ENCODE assay signal across 1 cellular context in the genomic region with DNA sequence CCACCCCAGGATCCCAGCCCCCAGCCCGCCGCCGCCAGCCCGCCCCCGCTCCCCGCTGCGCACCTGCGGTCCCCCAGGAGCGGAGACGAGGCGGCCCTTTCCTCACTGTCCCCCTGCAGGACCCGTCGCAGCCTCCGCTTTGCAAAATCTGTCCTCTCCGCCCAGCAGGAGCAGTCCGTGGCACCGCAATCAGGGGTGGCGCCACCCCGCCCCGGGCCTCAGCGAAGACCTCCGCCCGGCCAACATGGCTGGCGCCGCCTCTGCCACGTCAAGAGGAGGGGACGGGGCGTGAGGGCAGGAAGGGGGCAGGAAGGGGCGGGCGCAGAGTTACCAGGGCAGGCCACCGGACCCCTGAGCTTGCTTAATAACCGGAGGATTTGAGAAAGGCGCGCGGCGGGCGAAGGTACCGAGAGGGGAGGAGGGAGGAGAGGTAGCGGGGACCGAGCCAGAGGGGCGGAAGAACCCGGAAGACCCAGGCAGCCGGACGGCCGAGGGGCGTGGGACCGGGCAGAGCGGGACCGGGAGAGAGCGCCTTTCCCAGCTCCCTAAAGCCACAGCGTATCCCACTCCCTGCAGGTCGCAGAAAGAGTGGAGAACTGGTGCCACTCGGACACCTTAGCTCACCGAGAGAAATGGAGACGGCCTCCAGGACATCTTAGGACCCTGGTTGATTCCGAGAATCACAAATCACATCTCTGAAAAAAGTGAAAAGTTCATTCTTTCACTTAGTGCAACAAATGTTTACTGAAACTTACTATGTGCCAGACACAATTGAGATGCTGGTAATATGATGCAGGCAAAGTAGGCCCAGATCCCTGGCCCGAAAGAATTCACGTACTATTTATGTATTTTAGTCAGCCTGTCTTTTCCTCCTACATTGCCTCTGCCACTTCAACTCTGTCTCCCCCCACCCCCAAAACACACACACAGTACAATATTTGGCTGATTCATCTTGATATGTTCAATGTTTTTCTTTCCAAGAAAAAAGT.
A peak's percentile ranks its signal among the peaks of the same experiment; 100 is the strongest.
TF ChIP-seq lines count a peak whose summit lies in the region.

A gene (minus strand): TSS at position 267 of the 989 bp plus-strand sequence. CDS start 7,117 bp downstream, outside the sequence.

TF ChIP-seq in K562, 482 proteins besides CTCF, POLR2A, EP300 and RAD21 (continues in another document):
- TF ChIP-seq, protein P1, sequence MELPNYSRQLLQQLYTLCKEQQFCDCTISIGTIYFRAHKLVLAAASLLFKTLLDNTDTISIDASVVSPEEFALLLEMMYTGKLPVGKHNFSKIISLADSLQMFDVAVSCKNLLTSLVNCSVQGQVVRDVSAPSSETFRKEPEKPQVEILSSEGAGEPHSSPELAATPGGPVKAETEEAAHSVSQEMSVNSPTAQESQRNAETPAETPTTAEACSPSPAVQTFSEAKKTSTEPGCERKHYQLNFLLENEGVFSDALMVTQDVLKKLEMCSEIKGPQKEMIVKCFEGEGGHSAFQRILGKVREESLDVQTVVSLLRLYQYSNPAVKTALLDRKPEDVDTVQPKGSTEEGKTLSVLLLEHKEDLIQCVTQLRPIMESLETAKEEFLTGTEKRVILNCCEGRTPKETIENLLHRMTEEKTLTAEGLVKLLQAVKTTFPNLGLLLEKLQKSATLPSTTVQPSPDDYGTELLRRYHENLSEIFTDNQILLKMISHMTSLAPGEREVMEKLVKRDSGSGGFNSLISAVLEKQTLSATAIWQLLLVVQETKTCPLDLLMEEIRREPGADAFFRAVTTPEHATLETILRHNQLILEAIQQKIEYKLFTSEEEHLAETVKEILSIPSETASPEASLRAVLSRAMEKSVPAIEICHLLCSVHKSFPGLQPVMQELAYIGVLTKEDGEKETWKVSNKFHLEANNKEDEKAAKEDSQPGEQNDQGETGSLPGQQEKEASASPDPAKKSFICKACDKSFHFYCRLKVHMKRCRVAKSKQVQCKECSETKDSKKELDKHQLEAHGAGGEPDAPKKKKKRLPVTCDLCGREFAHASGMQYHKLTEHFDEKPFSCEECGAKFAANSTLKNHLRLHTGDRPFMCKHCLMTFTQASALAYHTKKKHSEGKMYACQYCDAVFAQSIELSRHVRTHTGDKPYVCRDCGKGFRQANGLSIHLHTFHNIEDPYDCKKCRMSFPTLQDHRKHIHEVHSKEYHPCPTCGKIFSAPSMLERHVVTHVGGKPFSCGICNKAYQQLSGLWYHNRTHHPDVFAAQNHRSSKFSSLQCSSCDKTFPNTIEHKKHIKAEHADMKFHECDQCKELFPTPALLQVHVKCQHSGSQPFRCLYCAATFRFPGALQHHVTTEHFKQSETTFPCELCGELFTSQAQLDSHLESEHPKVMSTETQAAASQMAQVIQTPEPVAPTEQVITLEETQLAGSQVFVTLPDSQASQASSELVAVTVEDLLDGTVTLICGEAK (IDR thresholded peaks at IDR 0.05) = peak; percentile 85
- TF ChIP-seq, protein P1 (CRISPR knock-in tag; IDR thresholded peaks at IDR 0.05) = no peak
- TF ChIP-seq HEY1 (CRISPR knock-in tag; IDR thresholded peaks at IDR 0.05; ENCODE audit: borderline replicate concordance) (no peak), SP2 (IDR thresholded peaks at IDR 0.05; ENCODE audit: extremely low read depth, low read depth, low read length, poor library complexity, severe bottlenecking) (no peak), ETV1 (tag; conservative IDR thresholded peaks at IDR 0.05; ENCODE audit: low read depth) (peak; percentile 52; the same call in 1 of the 2 replicates), POLR2AphosphoS5 (IDR thresholded peaks at IDR 0.05; ENCODE audit: control insufficient read depth, insufficient read depth, low read depth, low read length) (peak; percentile 43; the same call in 1 of the 2 replicates), EP400 (IDR thresholded peaks at IDR 0.05) (peak; percentile 96), KLF6 (CRISPR knock-in tag; IDR thresholded peaks at IDR 0.05; ENCODE audit: borderline replicate concordance) (peak; percentile 33; the same call in 1 of the 2 replicates), GABPA (tag; conservative IDR thresholded peaks at IDR 0.05; ENCODE audit: low read depth) (peak; percentile 82), EZH2 (IDR thresholded peaks at IDR 0.05; ENCODE audit: borderline replicate concordance, low read depth, low read length) (no peak), ELF1 (tag; IDR thresholded peaks at IDR 0.05) (peak; percentile 69; the same call in 1 of the 2 replicates), ZFX (CRISPR knock-in tag; IDR thresholded peaks at IDR 0.05) (peak; percentile 88), SMAD3 (CRISPR knock-in tag; conservative IDR thresholded peaks at IDR 0.05) (no peak), TAF9B (IDR thresholded peaks at IDR 0.05; ENCODE audit: partially characterized antibody) (peak; percentile 68), PHF20 (IDR thresholded peaks at IDR 0.05; ENCODE audit: partially characterized antibody) (peak; percentile 76), HDAC1 (IDR thresholded peaks at IDR 0.05) (peak in 1 of 2 experiments; percentile 57; a peak in 1 of 4 replicates)
- TF ChIP-seq, protein P2, sequence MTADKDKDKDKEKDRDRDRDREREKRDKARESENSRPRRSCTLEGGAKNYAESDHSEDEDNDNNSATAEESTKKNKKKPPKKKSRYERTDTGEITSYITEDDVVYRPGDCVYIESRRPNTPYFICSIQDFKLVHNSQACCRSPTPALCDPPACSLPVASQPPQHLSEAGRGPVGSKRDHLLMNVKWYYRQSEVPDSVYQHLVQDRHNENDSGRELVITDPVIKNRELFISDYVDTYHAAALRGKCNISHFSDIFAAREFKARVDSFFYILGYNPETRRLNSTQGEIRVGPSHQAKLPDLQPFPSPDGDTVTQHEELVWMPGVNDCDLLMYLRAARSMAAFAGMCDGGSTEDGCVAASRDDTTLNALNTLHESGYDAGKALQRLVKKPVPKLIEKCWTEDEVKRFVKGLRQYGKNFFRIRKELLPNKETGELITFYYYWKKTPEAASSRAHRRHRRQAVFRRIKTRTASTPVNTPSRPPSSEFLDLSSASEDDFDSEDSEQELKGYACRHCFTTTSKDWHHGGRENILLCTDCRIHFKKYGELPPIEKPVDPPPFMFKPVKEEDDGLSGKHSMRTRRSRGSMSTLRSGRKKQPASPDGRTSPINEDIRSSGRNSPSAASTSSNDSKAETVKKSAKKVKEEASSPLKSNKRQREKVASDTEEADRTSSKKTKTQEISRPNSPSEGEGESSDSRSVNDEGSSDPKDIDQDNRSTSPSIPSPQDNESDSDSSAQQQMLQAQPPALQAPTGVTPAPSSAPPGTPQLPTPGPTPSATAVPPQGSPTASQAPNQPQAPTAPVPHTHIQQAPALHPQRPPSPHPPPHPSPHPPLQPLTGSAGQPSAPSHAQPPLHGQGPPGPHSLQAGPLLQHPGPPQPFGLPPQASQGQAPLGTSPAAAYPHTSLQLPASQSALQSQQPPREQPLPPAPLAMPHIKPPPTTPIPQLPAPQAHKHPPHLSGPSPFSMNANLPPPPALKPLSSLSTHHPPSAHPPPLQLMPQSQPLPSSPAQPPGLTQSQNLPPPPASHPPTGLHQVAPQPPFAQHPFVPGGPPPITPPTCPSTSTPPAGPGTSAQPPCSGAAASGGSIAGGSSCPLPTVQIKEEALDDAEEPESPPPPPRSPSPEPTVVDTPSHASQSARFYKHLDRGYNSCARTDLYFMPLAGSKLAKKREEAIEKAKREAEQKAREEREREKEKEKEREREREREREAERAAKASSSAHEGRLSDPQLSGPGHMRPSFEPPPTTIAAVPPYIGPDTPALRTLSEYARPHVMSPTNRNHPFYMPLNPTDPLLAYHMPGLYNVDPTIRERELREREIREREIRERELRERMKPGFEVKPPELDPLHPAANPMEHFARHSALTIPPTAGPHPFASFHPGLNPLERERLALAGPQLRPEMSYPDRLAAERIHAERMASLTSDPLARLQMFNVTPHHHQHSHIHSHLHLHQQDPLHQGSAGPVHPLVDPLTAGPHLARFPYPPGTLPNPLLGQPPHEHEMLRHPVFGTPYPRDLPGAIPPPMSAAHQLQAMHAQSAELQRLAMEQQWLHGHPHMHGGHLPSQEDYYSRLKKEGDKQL (CRISPR knock-in tag; IDR thresholded peaks at IDR 0.05; ENCODE audit: borderline replicate concordance) = no peak
- TF ChIP-seq, protein P3, sequence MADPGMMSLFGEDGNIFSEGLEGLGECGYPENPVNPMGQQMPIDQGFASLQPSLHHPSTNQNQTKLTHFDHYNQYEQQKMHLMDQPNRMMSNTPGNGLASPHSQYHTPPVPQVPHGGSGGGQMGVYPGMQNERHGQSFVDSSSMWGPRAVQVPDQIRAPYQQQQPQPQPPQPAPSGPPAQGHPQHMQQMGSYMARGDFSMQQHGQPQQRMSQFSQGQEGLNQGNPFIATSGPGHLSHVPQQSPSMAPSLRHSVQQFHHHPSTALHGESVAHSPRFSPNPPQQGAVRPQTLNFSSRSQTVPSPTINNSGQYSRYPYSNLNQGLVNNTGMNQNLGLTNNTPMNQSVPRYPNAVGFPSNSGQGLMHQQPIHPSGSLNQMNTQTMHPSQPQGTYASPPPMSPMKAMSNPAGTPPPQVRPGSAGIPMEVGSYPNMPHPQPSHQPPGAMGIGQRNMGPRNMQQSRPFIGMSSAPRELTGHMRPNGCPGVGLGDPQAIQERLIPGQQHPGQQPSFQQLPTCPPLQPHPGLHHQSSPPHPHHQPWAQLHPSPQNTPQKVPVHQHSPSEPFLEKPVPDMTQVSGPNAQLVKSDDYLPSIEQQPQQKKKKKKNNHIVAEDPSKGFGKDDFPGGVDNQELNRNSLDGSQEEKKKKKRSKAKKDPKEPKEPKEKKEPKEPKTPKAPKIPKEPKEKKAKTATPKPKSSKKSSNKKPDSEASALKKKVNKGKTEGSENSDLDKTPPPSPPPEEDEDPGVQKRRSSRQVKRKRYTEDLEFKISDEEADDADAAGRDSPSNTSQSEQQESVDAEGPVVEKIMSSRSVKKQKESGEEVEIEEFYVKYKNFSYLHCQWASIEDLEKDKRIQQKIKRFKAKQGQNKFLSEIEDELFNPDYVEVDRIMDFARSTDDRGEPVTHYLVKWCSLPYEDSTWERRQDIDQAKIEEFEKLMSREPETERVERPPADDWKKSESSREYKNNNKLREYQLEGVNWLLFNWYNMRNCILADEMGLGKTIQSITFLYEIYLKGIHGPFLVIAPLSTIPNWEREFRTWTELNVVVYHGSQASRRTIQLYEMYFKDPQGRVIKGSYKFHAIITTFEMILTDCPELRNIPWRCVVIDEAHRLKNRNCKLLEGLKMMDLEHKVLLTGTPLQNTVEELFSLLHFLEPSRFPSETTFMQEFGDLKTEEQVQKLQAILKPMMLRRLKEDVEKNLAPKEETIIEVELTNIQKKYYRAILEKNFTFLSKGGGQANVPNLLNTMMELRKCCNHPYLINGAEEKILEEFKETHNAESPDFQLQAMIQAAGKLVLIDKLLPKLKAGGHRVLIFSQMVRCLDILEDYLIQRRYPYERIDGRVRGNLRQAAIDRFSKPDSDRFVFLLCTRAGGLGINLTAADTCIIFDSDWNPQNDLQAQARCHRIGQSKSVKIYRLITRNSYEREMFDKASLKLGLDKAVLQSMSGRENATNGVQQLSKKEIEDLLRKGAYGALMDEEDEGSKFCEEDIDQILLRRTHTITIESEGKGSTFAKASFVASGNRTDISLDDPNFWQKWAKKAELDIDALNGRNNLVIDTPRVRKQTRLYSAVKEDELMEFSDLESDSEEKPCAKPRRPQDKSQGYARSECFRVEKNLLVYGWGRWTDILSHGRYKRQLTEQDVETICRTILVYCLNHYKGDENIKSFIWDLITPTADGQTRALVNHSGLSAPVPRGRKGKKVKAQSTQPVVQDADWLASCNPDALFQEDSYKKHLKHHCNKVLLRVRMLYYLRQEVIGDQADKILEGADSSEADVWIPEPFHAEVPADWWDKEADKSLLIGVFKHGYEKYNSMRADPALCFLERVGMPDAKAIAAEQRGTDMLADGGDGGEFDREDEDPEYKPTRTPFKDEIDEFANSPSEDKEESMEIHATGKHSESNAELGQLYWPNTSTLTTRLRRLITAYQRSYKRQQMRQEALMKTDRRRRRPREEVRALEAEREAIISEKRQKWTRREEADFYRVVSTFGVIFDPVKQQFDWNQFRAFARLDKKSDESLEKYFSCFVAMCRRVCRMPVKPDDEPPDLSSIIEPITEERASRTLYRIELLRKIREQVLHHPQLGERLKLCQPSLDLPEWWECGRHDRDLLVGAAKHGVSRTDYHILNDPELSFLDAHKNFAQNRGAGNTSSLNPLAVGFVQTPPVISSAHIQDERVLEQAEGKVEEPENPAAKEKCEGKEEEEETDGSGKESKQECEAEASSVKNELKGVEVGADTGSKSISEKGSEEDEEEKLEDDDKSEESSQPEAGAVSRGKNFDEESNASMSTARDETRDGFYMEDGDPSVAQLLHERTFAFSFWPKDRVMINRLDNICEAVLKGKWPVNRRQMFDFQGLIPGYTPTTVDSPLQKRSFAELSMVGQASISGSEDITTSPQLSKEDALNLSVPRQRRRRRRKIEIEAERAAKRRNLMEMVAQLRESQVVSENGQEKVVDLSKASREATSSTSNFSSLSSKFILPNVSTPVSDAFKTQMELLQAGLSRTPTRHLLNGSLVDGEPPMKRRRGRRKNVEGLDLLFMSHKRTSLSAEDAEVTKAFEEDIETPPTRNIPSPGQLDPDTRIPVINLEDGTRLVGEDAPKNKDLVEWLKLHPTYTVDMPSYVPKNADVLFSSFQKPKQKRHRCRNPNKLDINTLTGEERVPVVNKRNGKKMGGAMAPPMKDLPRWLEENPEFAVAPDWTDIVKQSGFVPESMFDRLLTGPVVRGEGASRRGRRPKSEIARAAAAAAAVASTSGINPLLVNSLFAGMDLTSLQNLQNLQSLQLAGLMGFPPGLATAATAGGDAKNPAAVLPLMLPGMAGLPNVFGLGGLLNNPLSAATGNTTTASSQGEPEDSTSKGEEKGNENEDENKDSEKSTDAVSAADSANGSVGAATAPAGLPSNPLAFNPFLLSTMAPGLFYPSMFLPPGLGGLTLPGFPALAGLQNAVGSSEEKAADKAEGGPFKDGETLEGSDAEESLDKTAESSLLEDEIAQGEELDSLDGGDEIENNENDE (IDR thresholded peaks at IDR 0.05; ENCODE audit: low read depth, low read length) = no peak
